ENCODE assay signal across 8 cellular contexts in the genomic region with DNA sequence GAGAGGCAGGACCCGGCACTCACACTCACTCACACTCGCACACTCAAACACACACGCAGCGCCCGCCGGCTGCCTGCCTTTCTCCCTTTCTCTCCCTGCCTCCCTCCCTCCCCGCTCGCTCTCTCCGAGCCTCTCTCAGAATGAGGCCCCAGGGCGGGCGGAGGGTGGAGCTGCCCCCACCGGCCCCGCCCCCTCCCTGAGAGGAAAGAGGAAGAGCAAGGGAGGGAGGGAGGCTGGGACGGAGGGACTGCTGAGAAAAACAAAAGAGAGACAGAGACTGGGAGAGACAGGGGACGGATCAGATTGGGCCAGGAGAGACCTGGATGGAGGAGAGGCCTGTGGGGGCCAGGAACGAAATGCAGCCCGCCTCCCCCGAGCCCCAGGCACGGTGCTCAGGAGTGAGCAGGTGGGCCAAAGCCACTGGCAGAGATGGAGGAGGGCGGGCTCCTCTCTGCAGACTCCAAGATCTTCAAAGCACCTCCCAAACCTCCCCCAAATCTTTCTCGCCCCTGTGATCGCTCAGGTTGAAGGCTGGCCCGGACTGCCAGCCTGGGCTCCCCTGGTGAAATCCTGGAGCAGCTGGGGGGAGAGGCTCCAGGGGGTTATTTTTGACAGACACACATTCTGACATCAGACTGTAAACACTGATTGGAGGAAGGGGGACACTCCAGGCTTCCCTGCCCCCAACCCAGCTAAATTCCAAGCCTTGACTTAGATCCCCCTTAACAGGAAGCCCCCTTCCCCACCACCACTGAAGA. TPM values are rescaled to one million over a fixed set of nuclear protein-coding genes. Genes with fewer than 3 reads are reported as not detected.
A peak's percentile ranks its signal among the peaks of the same experiment; 100 is the strongest.
DNase-seq lines count a peak whose midpoint lies in the region; ATAC-seq and TF ChIP-seq lines count a peak whose summit lies in the region.

No MANE protein-coding gene starts in this region.

- peaks cover 87% of the 10 kb centered on the region for H3K79me2 ChIP-seq in DND-41 (ENCODE audit: insufficient read depth, low read length)

- peak overlapping the region; percentile 93 for H3K4me3 Mint-ChIP-seq in activated naive CD4-positive, alpha-beta T cell treated with anti-CD3 and anti-CD28 coated beads for 36 hours

- peaks cover 53% of the 10 kb centered on the region for H3K4me1 Mint-ChIP-seq in activated naive CD4-positive, alpha-beta T cell treated with anti-CD3 and anti-CD28 coated beads for 36 hours (ENCODE audit: low read depth)

- peaks cover 18% of the 10 kb centered on the region for H3K36me3 ChIP-seq in DND-41 (ENCODE audit: insufficient read depth, low read length)

- no peaks in the 10 kb centered on the region for H3K27me3 Mint-ChIP-seq in activated naive CD4-positive, alpha-beta T cell treated with anti-CD3 and anti-CD28 coated beads for 36 hours (ENCODE audit: low read depth)

- H4K20me1 ChIP-seq in DND-41 (ENCODE audit: insufficient read depth, low read length) = peaks cover 30% of the 10 kb centered on the region

- no peaks in the 10 kb centered on the region for H3K9me3 Mint-ChIP-seq in activated naive CD4-positive, alpha-beta T cell treated with anti-CD3 and anti-CD28 coated beads for 36 hours

- H3K4me3 ChIP-seq in DND-41 (ENCODE audit: low read depth in 1 of 2, low read length in 2 of 2) = peak overlapping the region; percentile 41 to 85

- H3K36me3 Mint-ChIP-seq in activated naive CD4-positive, alpha-beta T cell treated with anti-CD3 and anti-CD28 coated beads for 36 hours (ENCODE audit: low read depth) = peaks cover 5% of the 10 kb centered on the region

- peak overlapping the region; percentile 89 for H3K9ac ChIP-seq in DND-41 (ENCODE audit: low read depth, low read length)

- H3K4me2 ChIP-seq in DND-41 (ENCODE audit: insufficient read depth, low read length) = peak overlapping the region; percentile 90

- H3K27me3 ChIP-seq in DND-41 (ENCODE audit: insufficient read depth, low read length, poor library complexity) = no peaks in the 10 kb centered on the region

- intact Hi-C loops in activated naive CD4-positive, alpha-beta T cell treated with anti-CD3 and anti-CD28 coated beads for 36 hours (cut with micrococcal nuclease) = loop anchor here (1.0 to 5.0 kb wide), 8 partner anchors 58 to 1252 kb away; a partner anchor contains a TSS

- H3K4me1 ChIP-seq in DND-41 (ENCODE audit: insufficient read depth, low read length) = peaks cover 68% of the 10 kb centered on the region

- H2AFZ ChIP-seq in DND-41 (ENCODE audit: low read depth, low read length) = peak overlapping the region; percentile 74

- H3K9me3 ChIP-seq in DND-41 (ENCODE audit: insufficient read depth, low read length, severe bottlenecking) = no peaks in the 10 kb centered on the region

- H3K27ac ChIP-seq in DND-41 (ENCODE audit: low read length) (peak overlapping the region; percentile 84), temporal lobe (ENCODE audit: low read depth, low read length) (peak overlapping the region; percentile 94)

- peak; percentile 84 for ATAC-seq in DND-41 (ENCODE audit: insufficient read depth, low read depth)
- ATAC-seq in GM21619 (IDR thresholded peaks at IDR 0.05; ENCODE audit: unreplicated experiment) = peak; percentile 59

- no peak for TF ChIP-seq CTCF in DND-41 (IDR thresholded peaks at IDR 0.05; ENCODE audit: borderline replicate concordance, extremely low read depth, low read length, poor library complexity, severe bottlenecking)

- in situ Hi-C loops in SK-MEL-5 (cut with HindIII; ENCODE audit: low pct_unique_long_range_greater_than_20kb, low sequenced_read_pairs) = no loop called here

- DNase-seq in DND-41 = peak; percentile 93
- peak; percentile 95 to 96 for DNase-seq in Kasumi-1 (lab: John Stamatoyannopoulos, UW)
- DNase-seq in SK-MEL-5 (ENCODE audit: low read depth, low spot score) = peak; percentile 80
- DNase-seq in activated naive CD4-positive, alpha-beta T cell treated with anti-CD3 and anti-CD28 coated beads for 36 hours = peak; percentile 92
- peak; percentile 94 for DNase-seq in globus pallidus (ENCODE audit: low spot score)
- DNase-seq in nucleus accumbens (lab: John Stamatoyannopoulos, UW) = peak; percentile 27 to 97 (median 86)

- CTCF ChIA-PET in activated naive CD4-positive, alpha-beta T cell treated with anti-CD3 and anti-CD28 coated beads for 36 hours (lab: Charles Lee) = interaction anchor here (0.5 to 6.2 kb wide), 4 partner anchors 13 to 300 kb away, joined by 4 to 24 read pairs (median 9); a partner anchor contains a TSS

- H3K27ac Mint-ChIP-seq in activated naive CD4-positive, alpha-beta T cell treated with anti-CD3 and anti-CD28 coated beads for 36 hours = peak overlapping the region; percentile 98

RNA-seq across cellular contexts. Expression of a gene that starts 5.1 kb away (rescaled TPM):
- total RNA-seq in SK-MEL-5 (2014; rRNA removed; shearing (Covaris generic)) = 27.6 and 31.1 TPM in 2 replicates
- 31.6 and 37.9 TPM in 2 replicates for polyA plus RNA-seq in SK-MEL-5 (2015; cell fraction: cytosol; rRNA removed)
- 209 and 211 TPM in 2 replicates for polyA plus RNA-seq in SK-MEL-5 (2015; cell fraction: nucleus; rRNA removed)
- total RNA-seq in activated naive CD4-positive, alpha-beta T cell treated with anti-CD3 and anti-CD28 coated beads for 36 hours = 10 to 100 TPM; 46.5 to 46.6 TPM
- 50.2 TPM for total RNA-seq in temporal lobe

RNA-seq across cellular contexts. Expression of a gene that starts 17.8 kb away (rescaled TPM):
- 10.8 and 15.6 TPM in 2 replicates for total RNA-seq in SK-MEL-5 (2014; rRNA removed; shearing (Covaris generic))
- polyA plus RNA-seq in SK-MEL-5 (2015; cell fraction: cytosol; rRNA removed) = 36.6 and 45.9 TPM in 2 replicates
- polyA plus RNA-seq in SK-MEL-5 (2015; cell fraction: nucleus; rRNA removed) = 70.8 and 73.6 TPM in 2 replicates
- total RNA-seq in activated naive CD4-positive, alpha-beta T cell treated with anti-CD3 and anti-CD28 coated beads for 36 hours = 10 to 100 TPM; 54.6 to 55.0 TPM
- total RNA-seq in temporal lobe = 8.4 TPM

RNA-seq across cellular contexts. Expression of a gene that starts 37.1 kb away (rescaled TPM):
- total RNA-seq in SK-MEL-5 (2014; rRNA removed; shearing (Covaris generic)) = 64.7 and 65.5 TPM in 2 replicates
- 114 and 146 TPM in 2 replicates for polyA plus RNA-seq in SK-MEL-5 (2015; cell fraction: cytosol; rRNA removed)
- 96.5 and 131 TPM in 2 replicates for polyA plus RNA-seq in SK-MEL-5 (2015; cell fraction: nucleus; rRNA removed)
- 100 to 1,000 TPM; 182 to 194 TPM for total RNA-seq in activated naive CD4-positive, alpha-beta T cell treated with anti-CD3 and anti-CD28 coated beads for 36 hours
- 33.4 TPM for total RNA-seq in temporal lobe

RNA-seq across cellular contexts. Expression of a gene that starts 49.9 kb away (rescaled TPM):
- 21.6 and 23.2 TPM in 2 replicates for total RNA-seq in SK-MEL-5 (2014; rRNA removed; shearing (Covaris generic))
- polyA plus RNA-seq in SK-MEL-5 (2015; cell fraction: cytosol; rRNA removed) = 22.2 and 30.8 TPM in 2 replicates
- polyA plus RNA-seq in SK-MEL-5 (2015; cell fraction: nucleus; rRNA removed) = 6.5 and 7.9 TPM in 2 replicates
- 1 to 10 TPM; 8.7 to 8.8 TPM for total RNA-seq in activated naive CD4-positive, alpha-beta T cell treated with anti-CD3 and anti-CD28 coated beads for 36 hours
- total RNA-seq in temporal lobe = 14.8 TPM

RNA-seq across cellular contexts. Expression of a gene that starts 59.1 kb away (rescaled TPM):
- total RNA-seq in SK-MEL-5 (2014; rRNA removed; shearing (Covaris generic)) = 7.5 and 9.4 TPM in 2 replicates
- polyA plus RNA-seq in SK-MEL-5 (2015; cell fraction: cytosol; rRNA removed) = 13.1 and 14.1 TPM in 2 replicates
- 24.6 and 37.4 TPM in 2 replicates for polyA plus RNA-seq in SK-MEL-5 (2015; cell fraction: nucleus; rRNA removed)
- total RNA-seq in activated naive CD4-positive, alpha-beta T cell treated with anti-CD3 and anti-CD28 coated beads for 36 hours = 10 to 100 TPM; 12.3 to 12.6 TPM
- 17.0 TPM for total RNA-seq in temporal lobe

Comparison
In these comparisons a context has a peak if more than half of its experiments do, and no peak if none do; other contexts are left out.
1. Peak in every context shown above with its lines: DNase-seq, ATAC-seq, H3K4me3 ChIP-seq and H3K27ac ChIP-seq.